ENCODE assay signal across 2 cellular contexts in the genomic region with DNA sequence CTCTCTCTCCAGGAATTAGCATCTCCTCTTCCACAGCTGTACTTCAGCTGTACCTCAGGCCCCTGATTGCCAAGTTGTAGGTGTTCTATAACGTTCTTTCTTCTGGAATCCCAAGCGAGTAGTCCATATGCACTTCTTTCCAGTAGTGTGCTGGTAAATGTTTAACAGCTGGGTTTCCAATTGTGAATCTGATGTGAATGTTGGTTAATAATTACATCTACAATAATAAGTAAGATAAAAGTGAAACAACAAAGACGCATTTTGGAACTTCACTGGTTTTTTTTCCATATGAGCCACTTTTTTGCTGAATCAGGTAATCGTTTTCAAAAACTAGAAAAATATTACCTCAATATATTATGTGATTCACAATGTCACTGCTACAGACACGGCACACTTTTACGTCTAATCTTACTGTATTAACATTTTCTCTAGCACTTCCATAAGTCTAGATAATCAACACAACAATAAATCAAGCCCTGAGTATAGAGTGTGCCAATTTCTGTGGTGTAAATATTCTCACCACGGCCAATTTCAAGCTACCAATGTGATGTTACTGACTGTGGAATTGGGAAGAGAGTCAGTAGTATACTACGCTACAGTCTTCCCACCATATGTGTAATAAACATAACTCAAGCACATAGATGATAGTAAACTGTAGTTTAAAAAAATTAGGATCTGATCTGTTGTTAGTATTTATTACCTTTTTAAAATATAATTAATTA.
TF ChIP-seq lines count a peak whose summit lies in the region.

No MANE protein-coding gene starts in this region.

TF ChIP-seq in HEK293, 187 proteins besides CTCF, POLR2A, EP300 and RAD21 (continued from another document):
- TF ChIP-seq, protein P1, sequence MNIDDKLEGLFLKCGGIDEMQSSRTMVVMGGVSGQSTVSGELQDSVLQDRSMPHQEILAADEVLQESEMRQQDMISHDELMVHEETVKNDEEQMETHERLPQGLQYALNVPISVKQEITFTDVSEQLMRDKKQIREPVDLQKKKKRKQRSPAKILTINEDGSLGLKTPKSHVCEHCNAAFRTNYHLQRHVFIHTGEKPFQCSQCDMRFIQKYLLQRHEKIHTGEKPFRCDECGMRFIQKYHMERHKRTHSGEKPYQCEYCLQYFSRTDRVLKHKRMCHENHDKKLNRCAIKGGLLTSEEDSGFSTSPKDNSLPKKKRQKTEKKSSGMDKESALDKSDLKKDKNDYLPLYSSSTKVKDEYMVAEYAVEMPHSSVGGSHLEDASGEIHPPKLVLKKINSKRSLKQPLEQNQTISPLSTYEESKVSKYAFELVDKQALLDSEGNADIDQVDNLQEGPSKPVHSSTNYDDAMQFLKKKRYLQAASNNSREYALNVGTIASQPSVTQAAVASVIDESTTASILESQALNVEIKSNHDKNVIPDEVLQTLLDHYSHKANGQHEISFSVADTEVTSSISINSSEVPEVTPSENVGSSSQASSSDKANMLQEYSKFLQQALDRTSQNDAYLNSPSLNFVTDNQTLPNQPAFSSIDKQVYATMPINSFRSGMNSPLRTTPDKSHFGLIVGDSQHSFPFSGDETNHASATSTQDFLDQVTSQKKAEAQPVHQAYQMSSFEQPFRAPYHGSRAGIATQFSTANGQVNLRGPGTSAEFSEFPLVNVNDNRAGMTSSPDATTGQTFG (tag by site-specific recombination; IDR thresholded peaks at IDR 0.05; ENCODE audit: borderline replicate concordance): no peak

TF ChIP-seq in liver, 16 proteins besides CTCF, POLR2A, EP300 and RAD21 (continued from another document):
- TF ChIP-seq, protein P2, sequence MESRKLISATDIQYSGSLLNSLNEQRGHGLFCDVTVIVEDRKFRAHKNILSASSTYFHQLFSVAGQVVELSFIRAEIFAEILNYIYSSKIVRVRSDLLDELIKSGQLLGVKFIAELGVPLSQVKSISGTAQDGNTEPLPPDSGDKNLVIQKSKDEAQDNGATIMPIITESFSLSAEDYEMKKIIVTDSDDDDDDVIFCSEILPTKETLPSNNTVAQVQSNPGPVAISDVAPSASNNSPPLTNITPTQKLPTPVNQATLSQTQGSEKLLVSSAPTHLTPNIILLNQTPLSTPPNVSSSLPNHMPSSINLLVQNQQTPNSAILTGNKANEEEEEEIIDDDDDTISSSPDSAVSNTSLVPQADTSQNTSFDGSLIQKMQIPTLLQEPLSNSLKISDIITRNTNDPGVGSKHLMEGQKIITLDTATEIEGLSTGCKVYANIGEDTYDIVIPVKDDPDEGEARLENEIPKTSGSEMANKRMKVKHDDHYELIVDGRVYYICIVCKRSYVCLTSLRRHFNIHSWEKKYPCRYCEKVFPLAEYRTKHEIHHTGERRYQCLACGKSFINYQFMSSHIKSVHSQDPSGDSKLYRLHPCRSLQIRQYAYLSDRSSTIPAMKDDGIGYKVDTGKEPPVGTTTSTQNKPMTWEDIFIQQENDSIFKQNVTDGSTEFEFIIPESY (IDR thresholded peaks at IDR 0.05): peak; percentile 35
